ENCODE assay signal across 8 cellular contexts in genomic region chr6:118894425-118895240, GRCh38. TPM values are rescaled to one million over a fixed set of nuclear protein-coding genes. Genes with fewer than 3 reads are reported as not detected.
DNase-seq lines count a peak whose midpoint lies in the region; ATAC-seq and TF ChIP-seq lines count a peak whose summit lies in the region.

No MANE protein-coding gene starts in this region.

- H3K4me3 ChIP-seq in HUES48 (ENCODE audit: low read depth, low read length) (peak overlapping the region; percentile 94), right atrium auricular region (peak overlapping the region; percentile 73 to 94), aorta (ENCODE audit: low read length in 2 of 2) (peak overlapping the region; percentile 82 to 91)

- H3K27me3 ChIP-seq in HUES48 (ENCODE audit: control insufficient read depth, insufficient read depth, low read length) (no peaks in the 10 kb centered on the region), right atrium auricular region (no peaks in the 10 kb centered on the region), aorta (ENCODE audit: control insufficient read depth in 1 of 2, insufficient read depth in 2 of 2, low read length in 1 of 2) (no peaks in the 10 kb centered on the region)

- peak overlapping the region; percentile 88 for H3K9ac ChIP-seq in HUES48 (ENCODE audit: low read depth, low read length)

- WGBS in aorta, 2 donors: 0% methylated on average over 84 to 99 of the region's 99 CpGs

- no peaks in the 10 kb centered on the region for H3K9me3 ChIP-seq in HUES48 (ENCODE audit: control insufficient read depth, insufficient read depth, low read length)
- no peaks in the 10 kb centered on the region for H3K9me3 ChIP-seq in right atrium auricular region
- no peaks in the 10 kb centered on the region for H3K9me3 ChIP-seq in aorta (ENCODE audit: control insufficient read depth, low read length)

- TF ChIP-seq CTCF in right atrium auricular region (IDR thresholded peaks at IDR 0.05): no peak

- DNase-seq in DMS53 treated with DMSO at 0.1 percent for 48 hours (lab: John Stamatoyannopoulos, UW; ENCODE audit: unreplicated experiment) (peak; percentile 43), T follicular helper cell (ENCODE audit: low read depth) (peak; percentile 34), amniotic epithelial cell (ENCODE audit: low read depth) (peak; percentile 66), right atrium auricular region (ENCODE audit: low spot score) (peak; percentile 62), putamen (ENCODE audit: low spot score) (peak; percentile 70), aorta (peak; percentile 76 to 92)

- peak; percentile 29 for ATAC-seq in GM21423 (IDR thresholded peaks at IDR 0.05; ENCODE audit: unreplicated experiment)
- peak; percentile 85 for ATAC-seq in aorta (ENCODE audit: low FRiP score)

- intact Hi-C loops in aorta (cut with DNase I): loop anchor here (2.0 to 5.0 kb wide), 3 partner anchors 38 to 1412 kb away; partner anchors contain the start of genes DCBLD1 (in 1 of the 2) and MCM9 (in 1 of the 2)

- peaks cover 29% of the 10 kb centered on the region for H3K4me1 ChIP-seq in HUES48 (ENCODE audit: control insufficient read depth, insufficient read depth, low read length)
- H3K4me1 ChIP-seq in right atrium auricular region: peaks cover 0 to 39% of the 10 kb centered on the region in 2 donors
- H3K4me1 ChIP-seq in aorta (ENCODE audit: control insufficient read depth in 1 of 2, insufficient read depth in 2 of 2, low read length in 2 of 2): peaks cover 0 to 6% of the 10 kb centered on the region in 2 donors

- H3K27ac ChIP-seq in HUES48 (ENCODE audit: low read depth, low read length) (peak overlapping the region; percentile 93), right atrium auricular region (peak overlapping the region; percentile 92 to 98), aorta (ENCODE audit: low read depth in 1 of 2, low read length in 2 of 2) (peak overlapping the region; percentile 76 to 79)

- H3K36me3 ChIP-seq in HUES48 (ENCODE audit: control insufficient read depth, insufficient read depth, low read length) (peaks cover 9% of the 10 kb centered on the region), right atrium auricular region (no peaks in the 10 kb centered on the region), aorta (ENCODE audit: control insufficient read depth in 1 of 2, insufficient read depth in 2 of 2, low read length in 1 of 2) (no peaks in the 10 kb centered on the region)

RNA-seq across cellular contexts. Expression of gene ASF1A, which starts 0.7 kb away (rescaled TPM):
- total RNA-seq in right atrium auricular region: 10 to 100 TPM in 1 of 2 donors, 1 to 10 TPM in 1; 9.2 to 16.1 TPM
- 10 to 100 TPM; 11.5 to 12.9 TPM for total RNA-seq in aorta
- 10 to 100 TPM; 12.4 to 17.4 TPM for polyA plus RNA-seq in aorta

RNA-seq across cellular contexts. Expression of gene MCM9, which starts 40.3 kb away (rescaled TPM):
- total RNA-seq in right atrium auricular region (1 to 10 TPM; 5.7 to 7.9 TPM), aorta (10 to 100 TPM; 14.8 to 19.1 TPM)
- 1 to 10 TPM; 2.8 to 6.7 TPM for polyA plus RNA-seq in aorta

Comparison
In these comparisons a context has a peak if more than half of its experiments do, and no peak if none do; other contexts are left out.
1. Peak in every context shown above with its lines: DNase-seq, ATAC-seq, H3K4me3 ChIP-seq and H3K27ac ChIP-seq.
2. DNase-seq: peak in every context shown above with its lines; median percentile 84 in aorta; 70 in putamen; 66 in amniotic epithelial cell; 62 in right atrium auricular region; 43 in DMS53 treated with DMSO at 0.1 percent for 48 hours; 34 in T follicular helper cell.